28 cellular contexts compared by ENCODE assay signal in the genomic region with DNA sequence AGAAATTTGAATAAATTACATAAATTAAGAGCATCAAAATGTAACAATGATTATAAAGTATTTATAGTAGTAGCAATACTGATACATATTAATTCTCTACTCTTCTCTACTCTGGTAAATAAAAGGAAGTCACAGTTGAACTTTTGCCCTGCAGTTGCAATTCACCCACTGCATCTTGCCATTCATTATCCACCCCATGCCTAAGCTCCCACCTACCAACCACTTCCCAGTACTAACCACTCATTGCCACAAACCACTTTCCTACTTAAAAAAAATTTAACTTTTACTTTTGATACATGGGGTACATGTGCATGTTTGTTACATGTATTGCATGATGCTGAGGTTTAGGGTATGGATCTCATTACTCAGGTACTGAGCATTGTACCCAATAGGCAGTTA.
"Had no signal": no experiment of that assay in that cellular context is flagged by ENCODE, and none has a peak within 500 bp of the region (broad histone marks: within the 10 kb centered on the region; RNA-seq: fewer than 3 reads in every experiment).

No MANE protein-coding gene starts in this region.

- H3K4me1 Mint-ChIP-seq: activated CD4-positive, alpha-beta T cell treated with anti-CD3 and anti-CD28 coated beads for 36 hours; activated CD4-positive, alpha-beta T cell treated with anti-CD3 and anti-CD28 coated beads, Interleukin-2, amount 10 ng/mL, durations not matched to agents 7 days and 5 days; WTC11 had no signal

- ATAC-seq: activated CD4-positive, alpha-beta T cell treated with anti-CD3 and anti-CD28 coated beads for 36 hours; activated CD4-positive, CD25-positive, alpha-beta regulatory T cell treated with anti-CD3 and anti-CD28 coated beads, Interleukin-2, amount 50 U/mL, for 24 hours; activated CD8-positive, alpha-beta T cell treated with anti-CD3 and anti-CD28 coated beads, Interleukin-2, amount 10 ng/mL, durations not matched to agents 7 days and 5 days; activated naive CD4-positive, alpha-beta T cell treated with anti-CD3 and anti-CD28 coated beads, Interleukin-2, amount 50 U/mL, for 72 hours; activated T-cell treated with anti-CD3 and anti-CD28 coated beads, Interleukin-2, amount 50 U/mL, for 4 hours; body of pancreas; K562; WTC11 had no signal

- H3K27me3 Mint-ChIP-seq: activated CD4-positive, alpha-beta T cell treated with anti-CD3 and anti-CD28 coated beads for 36 hours; activated CD4-positive, alpha-beta T cell treated with anti-CD3 and anti-CD28 coated beads, Interleukin-2, amount 10 ng/mL, durations not matched to agents 7 days and 5 days had no signal

- DNase-seq: activated CD4-positive, alpha-beta T cell treated with anti-CD3 and anti-CD28 coated beads for 36 hours; activated CD4-positive, alpha-beta T cell treated with anti-CD3 and anti-CD28 coated beads, Interleukin-2, amount 10 ng/mL, durations not matched to agents 7 days and 5 days; activated CD4-positive, alpha-beta T cell treated with anti-CD3 and anti-CD28 coated beads, Interleukin-2, amount 50 U/mL, for 48 hours; activated CD8-positive, alpha-beta T cell treated with anti-CD3 and anti-CD28 coated beads, Interleukin-2, amount 10 ng/mL, durations not matched to agents 7 days and 5 days; activated gamma-delta T cell treated with Interleukin-2 at 50 U/mL for 16 hours; activated naive CD4-positive, alpha-beta T cell treated with anti-CD3 and anti-CD28 coated beads for 36 hours; activated T-cell treated with anti-CD3 and anti-CD28 coated beads, Interleukin-2, amount 50 U/mL, for 4 hours; adrenal gland; body of pancreas; Karpas-422; MG63; NCI-H1048; NCI-H1105 treated with DMSO at 0.1 percent for 48 hours; NCI-H1436; NCI-H1694; NCI-H1930; NCI-H2081 treated with DMSO at 0.1 percent for 48 hours; NCI-H226; NCI-H446 treated with DMSO at 0.1 percent for 48 hours; NCI-H524; Right ventricle myocardium superior had no signal

- H3K27ac Mint-ChIP-seq: activated CD4-positive, alpha-beta T cell treated with anti-CD3 and anti-CD28 coated beads for 36 hours; activated CD4-positive, alpha-beta T cell treated with anti-CD3 and anti-CD28 coated beads, Interleukin-2, amount 10 ng/mL, durations not matched to agents 7 days and 5 days; activated CD8-positive, alpha-beta T cell treated with anti-CD3 and anti-CD28 coated beads, Interleukin-2, amount 10 ng/mL, durations not matched to agents 7 days and 5 days; activated naive CD4-positive, alpha-beta T cell treated with anti-CD3 and anti-CD28 coated beads for 36 hours; activated naive CD4-positive, alpha-beta T cell treated with anti-CD3 and anti-CD28 coated beads, Interleukin-2, amount 50 U/mL, for 72 hours; activated T-helper 1 cell treated with anti-CD3 and anti-CD28 coated beads, Interleukin-12 subunit alpha, Interleukin-12 subunit beta, Interleukin-2, Interleukin-4 antibody, amounts not matched to agents 30 ng/mL and 10 ng/mL and 1 ng/mL, durations not matched to agents 14 hours and 24 hours and 36 hours; T-helper 1 cell treated with Interleukin-12 subunit alpha and Interleukin-12 subunit beta and Interleukin-4 antibody, amounts not matched to agents 30 μg/mL and 1 μg/mL, for 36 hours; T-helper 2 cell treated with Interferon-gamma antibody and Interleukin-4, amounts not matched to agents 5 μg/mL and 100 μg/mL, for 36 hours; WTC11 had no signal

- H3K4me3 Mint-ChIP-seq: activated CD4-positive, alpha-beta T cell treated with anti-CD3 and anti-CD28 coated beads for 36 hours; activated CD4-positive, alpha-beta T cell treated with anti-CD3 and anti-CD28 coated beads, Interleukin-2, amount 10 ng/mL, durations not matched to agents 7 days and 5 days; activated CD8-positive, alpha-beta T cell treated with anti-CD3 and anti-CD28 coated beads, Interleukin-2, amount 10 ng/mL, durations not matched to agents 7 days and 5 days; activated naive CD4-positive, alpha-beta T cell treated with anti-CD3 and anti-CD28 coated beads for 36 hours; activated T-cell treated with anti-CD3 and anti-CD28 coated beads, Interleukin-2, amount 50 U/mL, for 4 hours; activated T-helper 1 cell treated with anti-CD3 and anti-CD28 coated beads, Interleukin-12 subunit alpha, Interleukin-12 subunit beta, Interleukin-2, Interleukin-4 antibody, amounts not matched to agents 30 ng/mL and 10 ng/mL and 1 ng/mL, durations not matched to agents 14 hours and 24 hours and 36 hours; T-helper 1 cell treated with Interleukin-12 subunit alpha and Interleukin-12 subunit beta and Interleukin-4 antibody, amounts not matched to agents 30 μg/mL and 1 μg/mL, for 36 hours; T-helper 2 cell treated with Interferon-gamma antibody and Interleukin-4, amounts not matched to agents 5 μg/mL and 100 μg/mL, for 36 hours; WTC11 had no signal
